1 cellular context compared by ENCODE assay signal in the genomic region with DNA sequence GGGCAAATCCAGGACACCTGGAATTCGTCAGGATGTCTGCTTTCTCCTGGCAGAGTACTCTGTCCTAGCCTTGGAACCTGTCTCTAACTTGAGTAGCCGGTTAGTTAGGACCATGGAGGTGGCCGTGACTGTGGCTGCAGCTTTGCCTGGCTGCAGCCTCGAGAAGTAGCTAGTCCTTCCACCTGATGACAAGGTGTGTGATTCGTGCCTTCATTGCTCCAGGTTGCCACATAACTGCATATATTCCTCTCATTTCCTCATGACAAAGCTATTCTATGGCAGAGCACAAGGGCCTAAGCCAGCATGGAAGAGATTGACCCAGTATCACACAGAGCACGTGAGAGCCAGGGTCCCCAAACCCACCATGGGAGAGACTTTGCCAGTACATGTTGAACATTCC.
TF ChIP-seq lines count a peak whose summit lies in the region.

No MANE protein-coding gene starts in this region.

TF ChIP-seq in GM23338, 12 proteins besides CTCF, POLR2A, EP300 and RAD21 (continued from another document):
- TF ChIP-seq, protein P1, sequence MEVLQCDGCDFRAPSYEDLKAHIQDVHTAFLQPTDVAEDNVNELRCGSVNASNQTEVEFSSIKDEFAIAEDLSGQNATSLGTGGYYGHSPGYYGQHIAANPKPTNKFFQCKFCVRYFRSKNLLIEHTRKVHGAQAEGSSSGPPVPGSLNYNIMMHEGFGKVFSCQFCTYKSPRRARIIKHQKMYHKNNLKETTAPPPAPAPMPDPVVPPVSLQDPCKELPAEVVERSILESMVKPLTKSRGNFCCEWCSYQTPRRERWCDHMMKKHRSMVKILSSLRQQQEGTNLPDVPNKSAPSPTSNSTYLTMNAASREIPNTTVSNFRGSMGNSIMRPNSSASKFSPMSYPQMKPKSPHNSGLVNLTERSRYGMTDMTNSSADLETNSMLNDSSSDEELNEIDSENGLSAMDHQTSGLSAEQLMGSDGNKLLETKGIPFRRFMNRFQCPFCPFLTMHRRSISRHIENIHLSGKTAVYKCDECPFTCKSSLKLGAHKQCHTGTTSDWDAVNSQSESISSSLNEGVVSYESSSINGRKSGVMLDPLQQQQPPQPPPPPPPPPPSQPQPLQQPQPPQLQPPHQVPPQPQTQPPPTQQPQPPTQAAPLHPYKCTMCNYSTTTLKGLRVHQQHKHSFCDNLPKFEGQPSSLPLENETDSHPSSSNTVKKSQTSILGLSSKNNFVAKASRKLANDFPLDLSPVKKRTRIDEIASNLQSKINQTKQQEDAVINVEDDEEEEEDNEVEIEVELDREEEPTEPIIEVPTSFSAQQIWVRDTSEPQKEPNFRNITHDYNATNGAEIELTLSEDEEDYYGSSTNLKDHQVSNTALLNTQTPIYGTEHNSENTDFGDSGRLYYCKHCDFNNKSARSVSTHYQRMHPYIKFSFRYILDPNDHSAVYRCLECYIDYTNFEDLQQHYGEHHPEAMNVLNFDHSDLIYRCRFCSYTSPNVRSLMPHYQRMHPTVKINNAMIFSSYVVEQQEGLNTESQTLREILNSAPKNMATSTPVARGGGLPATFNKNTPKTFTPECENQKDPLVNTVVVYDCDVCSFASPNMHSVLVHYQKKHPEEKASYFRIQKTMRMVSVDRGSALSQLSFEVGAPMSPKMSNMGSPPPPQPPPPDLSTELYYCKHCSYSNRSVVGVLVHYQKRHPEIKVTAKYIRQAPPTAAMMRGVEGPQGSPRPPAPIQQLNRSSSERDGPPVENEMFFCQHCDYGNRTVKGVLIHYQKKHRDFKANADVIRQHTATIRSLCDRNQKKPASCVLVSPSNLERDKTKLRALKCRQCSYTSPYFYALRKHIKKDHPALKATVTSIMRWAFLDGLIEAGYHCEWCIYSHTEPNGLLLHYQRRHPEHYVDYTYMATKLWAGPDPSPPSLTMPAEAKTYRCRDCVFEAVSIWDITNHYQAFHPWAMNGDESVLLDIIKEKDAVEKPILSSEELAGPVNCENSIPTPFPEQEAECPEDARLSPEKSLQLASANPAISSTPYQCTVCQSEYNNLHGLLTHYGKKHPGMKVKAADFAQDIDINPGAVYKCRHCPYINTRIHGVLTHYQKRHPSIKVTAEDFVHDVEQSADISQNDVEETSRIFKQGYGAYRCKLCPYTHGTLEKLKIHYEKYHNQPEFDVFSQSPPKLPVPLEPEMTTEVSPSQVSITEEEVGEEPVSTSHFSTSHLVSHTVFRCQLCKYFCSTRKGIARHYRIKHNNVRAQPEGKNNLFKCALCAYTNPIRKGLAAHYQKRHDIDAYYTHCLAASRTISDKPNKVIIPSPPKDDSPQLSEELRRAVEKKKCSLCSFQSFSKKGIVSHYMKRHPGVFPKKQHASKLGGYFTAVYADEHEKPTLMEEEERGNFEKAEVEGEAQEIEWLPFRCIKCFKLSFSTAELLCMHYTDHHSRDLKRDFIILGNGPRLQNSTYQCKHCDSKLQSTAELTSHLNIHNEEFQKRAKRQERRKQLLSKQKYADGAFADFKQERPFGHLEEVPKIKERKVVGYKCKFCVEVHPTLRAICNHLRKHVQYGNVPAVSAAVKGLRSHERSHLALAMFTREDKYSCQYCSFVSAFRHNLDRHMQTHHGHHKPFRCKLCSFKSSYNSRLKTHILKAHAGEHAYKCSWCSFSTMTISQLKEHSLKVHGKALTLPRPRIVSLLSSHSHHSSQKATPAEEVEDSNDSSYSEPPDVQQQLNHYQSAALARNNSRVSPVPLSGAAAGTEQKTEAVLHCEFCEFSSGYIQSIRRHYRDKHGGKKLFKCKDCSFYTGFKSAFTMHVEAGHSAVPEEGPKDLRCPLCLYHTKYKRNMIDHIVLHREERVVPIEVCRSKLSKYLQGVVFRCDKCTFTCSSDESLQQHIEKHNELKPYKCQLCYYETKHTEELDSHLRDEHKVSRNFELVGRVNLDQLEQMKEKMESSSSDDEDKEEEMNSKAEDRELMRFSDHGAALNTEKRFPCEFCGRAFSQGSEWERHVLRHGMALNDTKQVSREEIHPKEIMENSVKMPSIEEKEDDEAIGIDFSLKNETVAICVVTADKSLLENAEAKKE (CRISPR knock-in tag; IDR thresholded peaks at IDR 0.05) = no peak
- TF ChIP-seq JUNB (IDR thresholded peaks at IDR 0.05; ENCODE audit: unreplicated experiment) = no peak
- no peak for TF ChIP-seq ZNF114 (CRISPR knock-in tag; IDR thresholded peaks at IDR 0.05)
- TF ChIP-seq POLR2AphosphoS5 (IDR thresholded peaks at IDR 0.05; ENCODE audit: low read depth) = no peak
TF ChIP-seq in GM23338: peak in this region for 0.
